Comparison of ENCODE assay signal across 1 cellular context in the genomic region with DNA sequence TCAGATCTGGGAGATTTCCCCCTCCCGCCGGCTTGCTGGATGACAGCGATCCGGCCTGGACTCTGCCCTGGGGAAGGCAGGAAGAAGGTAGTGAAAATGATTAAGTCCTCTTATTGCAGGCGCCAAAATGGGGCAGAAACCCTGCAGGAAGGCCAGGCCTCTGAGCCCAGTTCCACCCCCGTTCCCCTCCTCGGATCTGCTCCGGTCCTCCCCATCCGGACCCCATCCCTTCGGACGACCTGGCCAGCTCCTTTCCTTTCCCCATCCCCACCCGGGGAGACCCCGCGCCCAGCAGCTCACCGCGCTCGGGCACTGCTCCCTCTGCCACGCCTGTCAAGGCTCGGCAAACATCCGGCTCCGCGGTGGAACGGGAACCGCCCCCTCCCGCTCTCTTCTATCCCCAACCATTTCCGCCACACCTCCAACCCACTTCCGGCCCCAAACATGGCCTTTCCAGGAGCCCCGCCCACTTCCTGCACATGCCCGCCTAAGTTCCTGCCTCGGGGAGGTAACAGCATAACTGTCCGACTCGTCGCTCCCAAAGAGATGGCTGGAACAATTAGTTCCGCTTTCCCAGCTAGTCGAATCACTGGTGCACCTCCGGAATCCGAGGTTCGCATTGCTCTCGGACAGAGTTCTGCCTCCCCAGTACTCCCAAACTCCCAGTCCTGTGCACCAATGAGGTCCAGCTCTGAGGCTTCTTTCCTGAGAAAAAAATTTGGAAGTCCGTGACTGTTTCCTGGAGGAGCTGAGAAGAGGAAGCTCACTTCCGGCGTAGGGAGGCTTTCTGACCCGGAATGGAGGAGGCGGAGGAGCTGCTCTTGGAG.
TF ChIP-seq lines count a peak whose summit lies in the region.

A gene (minus strand): TSS at position 369 of the 827 bp plus-strand sequence. CDS start 4,512 bp downstream, outside the sequence.
A gene (plus strand): TSS at position 781 of the 827 bp plus-strand sequence. CDS start 17 bp downstream, at position 798.

TF ChIP-seq in GM12878, 131 proteins besides CTCF, POLR2A, EP300 and RAD21 (continued from another document and continues in another):
- TF ChIP-seq, protein P1, sequence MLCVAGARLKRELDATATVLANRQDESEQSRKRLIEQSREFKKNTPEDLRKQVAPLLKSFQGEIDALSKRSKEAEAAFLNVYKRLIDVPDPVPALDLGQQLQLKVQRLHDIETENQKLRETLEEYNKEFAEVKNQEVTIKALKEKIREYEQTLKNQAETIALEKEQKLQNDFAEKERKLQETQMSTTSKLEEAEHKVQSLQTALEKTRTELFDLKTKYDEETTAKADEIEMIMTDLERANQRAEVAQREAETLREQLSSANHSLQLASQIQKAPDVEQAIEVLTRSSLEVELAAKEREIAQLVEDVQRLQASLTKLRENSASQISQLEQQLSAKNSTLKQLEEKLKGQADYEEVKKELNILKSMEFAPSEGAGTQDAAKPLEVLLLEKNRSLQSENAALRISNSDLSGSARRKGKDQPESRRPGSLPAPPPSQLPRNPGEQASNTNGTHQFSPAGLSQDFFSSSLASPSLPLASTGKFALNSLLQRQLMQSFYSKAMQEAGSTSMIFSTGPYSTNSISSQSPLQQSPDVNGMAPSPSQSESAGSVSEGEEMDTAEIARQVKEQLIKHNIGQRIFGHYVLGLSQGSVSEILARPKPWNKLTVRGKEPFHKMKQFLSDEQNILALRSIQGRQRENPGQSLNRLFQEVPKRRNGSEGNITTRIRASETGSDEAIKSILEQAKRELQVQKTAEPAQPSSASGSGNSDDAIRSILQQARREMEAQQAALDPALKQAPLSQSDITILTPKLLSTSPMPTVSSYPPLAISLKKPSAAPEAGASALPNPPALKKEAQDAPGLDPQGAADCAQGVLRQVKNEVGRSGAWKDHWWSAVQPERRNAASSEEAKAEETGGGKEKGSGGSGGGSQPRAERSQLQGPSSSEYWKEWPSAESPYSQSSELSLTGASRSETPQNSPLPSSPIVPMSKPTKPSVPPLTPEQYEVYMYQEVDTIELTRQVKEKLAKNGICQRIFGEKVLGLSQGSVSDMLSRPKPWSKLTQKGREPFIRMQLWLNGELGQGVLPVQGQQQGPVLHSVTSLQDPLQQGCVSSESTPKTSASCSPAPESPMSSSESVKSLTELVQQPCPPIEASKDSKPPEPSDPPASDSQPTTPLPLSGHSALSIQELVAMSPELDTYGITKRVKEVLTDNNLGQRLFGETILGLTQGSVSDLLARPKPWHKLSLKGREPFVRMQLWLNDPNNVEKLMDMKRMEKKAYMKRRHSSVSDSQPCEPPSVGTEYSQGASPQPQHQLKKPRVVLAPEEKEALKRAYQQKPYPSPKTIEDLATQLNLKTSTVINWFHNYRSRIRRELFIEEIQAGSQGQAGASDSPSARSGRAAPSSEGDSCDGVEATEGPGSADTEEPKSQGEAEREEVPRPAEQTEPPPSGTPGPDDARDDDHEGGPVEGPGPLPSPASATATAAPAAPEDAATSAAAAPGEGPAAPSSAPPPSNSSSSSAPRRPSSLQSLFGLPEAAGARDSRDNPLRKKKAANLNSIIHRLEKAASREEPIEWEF (IDR thresholded peaks at IDR 0.05; ENCODE audit: insufficient replicate concordance, low read depth, low read length) = no peak
- TF ChIP-seq WRNIP1 (IDR thresholded peaks at IDR 0.05; ENCODE audit: borderline replicate concordance, low read depth, low read length) (peak; percentile 99; the same call in 1 of the 2 replicates), ZNF217 (IDR thresholded peaks at IDR 0.05) (peak; percentile 38; the same call in 1 of the 2 replicates), SMAD5 (IDR thresholded peaks at IDR 0.05; ENCODE audit: low read depth) (peak; percentile 51; the same call in 1 of the 2 replicates), FOS (IDR thresholded peaks at IDR 0.05; ENCODE audit: borderline replicate concordance, extremely low read depth, insufficient read length) (no peak), CREM (IDR thresholded peaks at IDR 0.05; ENCODE audit: low read depth) (peak; percentile 77), YBX1 (IDR thresholded peaks at IDR 0.05) (no peak), STAT3 (IDR thresholded peaks at IDR 0.05; ENCODE audit: low read depth, low read length) (0 out of 2 replicates have a peak, but pooled peaks have one; percentile 67), SIX5 (IDR thresholded peaks at IDR 0.05; ENCODE audit: low read depth, low read length, severe bottlenecking) (peak; percentile 50), GATAD2B (conservative IDR thresholded peaks at IDR 0.05; ENCODE audit: low read depth) (peak; percentile 78), MTA3 (IDR thresholded peaks at IDR 0.05; ENCODE audit: borderline replicate concordance, low read length) (no peak; the same call in 1 of the 2 replicates), ZNF274 (IDR thresholded peaks at IDR 0.05; ENCODE audit: insufficient read depth, insufficient read length) (no peak), CHD1 (IDR thresholded peaks at IDR 0.05; ENCODE audit: low read depth, low read length) (no peak), TBL1XR1 (IDR thresholded peaks at IDR 0.05; ENCODE audit: low read depth, low read length) (peak; percentile 75; the same call in 1 of the 2 replicates), ETV6 (conservative IDR thresholded peaks at IDR 0.05 in 1 of 2, IDR thresholded peaks at IDR 0.05 in 1 of 2; ENCODE audit: borderline replicate concordance in 1 of 2, low read depth in 1 of 2) (peak in 1 of 2 experiments; percentile 71; a peak in 1 of 4 replicates), KLF5 (IDR thresholded peaks at IDR 0.05; ENCODE audit: partially characterized antibody) (peak; percentile 93), CHD2 (IDR thresholded peaks at IDR 0.05; ENCODE audit: borderline replicate concordance, low read depth, low read length) (0 out of 2 replicates have a peak, but pooled peaks have one; percentile 53), SUZ12 (IDR thresholded peaks at IDR 0.05; ENCODE audit: unreplicated experiment) (no peak), EGR1 (IDR thresholded peaks at IDR 0.05; ENCODE audit: borderline replicate concordance in 1 of 2, low read depth in 2 of 2, low read length in 2 of 2) (no peak; a peak in 2 of 3 replicates), GABPA (IDR thresholded peaks at IDR 0.05; ENCODE audit: low read depth) (peak; percentile 99), MXI1 (IDR thresholded peaks at IDR 0.05; ENCODE audit: low read depth, low read length) (peak; percentile 86), TCF12 (IDR thresholded peaks at IDR 0.05; ENCODE audit: low read depth, low read length) (no peak), NR2F1 (conservative IDR thresholded peaks at IDR 0.05) (peak; percentile 90), NRF1 (conservative IDR thresholded peaks at IDR 0.05; ENCODE audit: low read depth, low read length) (no peak), SUPT20H (IDR thresholded peaks at IDR 0.05; ENCODE audit: borderline replicate concordance, control insufficient read depth, low read depth, low read length) (no peak), SRF (IDR thresholded peaks at IDR 0.05; ENCODE audit: low read depth in 2 of 2, low read length in 2 of 2) (peak; percentile 99 to 100), CBX3 (IDR thresholded peaks at IDR 0.05; ENCODE audit: borderline replicate concordance, low read depth) (no peak), NBN (IDR thresholded peaks at IDR 0.05) (peak; percentile 99)
- TF ChIP-seq, protein P2, sequence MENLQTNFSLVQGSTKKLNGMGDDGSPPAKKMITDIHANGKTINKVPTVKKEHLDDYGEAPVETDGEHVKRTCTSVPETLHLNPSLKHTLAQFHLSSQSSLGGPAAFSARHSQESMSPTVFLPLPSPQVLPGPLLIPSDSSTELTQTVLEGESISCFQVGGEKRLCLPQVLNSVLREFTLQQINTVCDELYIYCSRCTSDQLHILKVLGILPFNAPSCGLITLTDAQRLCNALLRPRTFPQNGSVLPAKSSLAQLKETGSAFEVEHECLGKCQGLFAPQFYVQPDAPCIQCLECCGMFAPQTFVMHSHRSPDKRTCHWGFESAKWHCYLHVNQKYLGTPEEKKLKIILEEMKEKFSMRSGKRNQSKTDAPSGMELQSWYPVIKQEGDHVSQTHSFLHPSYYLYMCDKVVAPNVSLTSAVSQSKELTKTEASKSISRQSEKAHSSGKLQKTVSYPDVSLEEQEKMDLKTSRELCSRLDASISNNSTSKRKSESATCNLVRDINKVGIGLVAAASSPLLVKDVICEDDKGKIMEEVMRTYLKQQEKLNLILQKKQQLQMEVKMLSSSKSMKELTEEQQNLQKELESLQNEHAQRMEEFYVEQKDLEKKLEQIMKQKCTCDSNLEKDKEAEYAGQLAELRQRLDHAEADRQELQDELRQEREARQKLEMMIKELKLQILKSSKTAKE (IDR thresholded peaks at IDR 0.05; ENCODE audit: low read depth, poor library complexity, severe bottlenecking) = peak; percentile 97
- TF ChIP-seq, protein P3, sequence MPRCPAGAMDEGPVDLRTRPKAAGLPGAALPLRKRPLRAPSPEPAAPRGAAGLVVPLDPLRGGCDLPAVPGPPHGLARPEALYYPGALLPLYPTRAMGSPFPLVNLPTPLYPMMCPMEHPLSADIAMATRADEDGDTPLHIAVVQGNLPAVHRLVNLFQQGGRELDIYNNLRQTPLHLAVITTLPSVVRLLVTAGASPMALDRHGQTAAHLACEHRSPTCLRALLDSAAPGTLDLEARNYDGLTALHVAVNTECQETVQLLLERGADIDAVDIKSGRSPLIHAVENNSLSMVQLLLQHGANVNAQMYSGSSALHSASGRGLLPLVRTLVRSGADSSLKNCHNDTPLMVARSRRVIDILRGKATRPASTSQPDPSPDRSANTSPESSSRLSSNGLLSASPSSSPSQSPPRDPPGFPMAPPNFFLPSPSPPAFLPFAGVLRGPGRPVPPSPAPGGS (IDR thresholded peaks at IDR 0.05; ENCODE audit: borderline replicate concordance, insufficient read depth, low read depth, low read length, poor library complexity, severe bottlenecking) = no peak
- TF ChIP-seq, protein P4, sequence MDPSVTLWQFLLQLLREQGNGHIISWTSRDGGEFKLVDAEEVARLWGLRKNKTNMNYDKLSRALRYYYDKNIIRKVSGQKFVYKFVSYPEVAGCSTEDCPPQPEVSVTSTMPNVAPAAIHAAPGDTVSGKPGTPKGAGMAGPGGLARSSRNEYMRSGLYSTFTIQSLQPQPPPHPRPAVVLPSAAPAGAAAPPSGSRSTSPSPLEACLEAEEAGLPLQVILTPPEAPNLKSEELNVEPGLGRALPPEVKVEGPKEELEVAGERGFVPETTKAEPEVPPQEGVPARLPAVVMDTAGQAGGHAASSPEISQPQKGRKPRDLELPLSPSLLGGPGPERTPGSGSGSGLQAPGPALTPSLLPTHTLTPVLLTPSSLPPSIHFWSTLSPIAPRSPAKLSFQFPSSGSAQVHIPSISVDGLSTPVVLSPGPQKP (IDR thresholded peaks at IDR 0.05; ENCODE audit: low read depth, low read length) = peak; percentile 100
- TF ChIP-seq, protein P5, sequence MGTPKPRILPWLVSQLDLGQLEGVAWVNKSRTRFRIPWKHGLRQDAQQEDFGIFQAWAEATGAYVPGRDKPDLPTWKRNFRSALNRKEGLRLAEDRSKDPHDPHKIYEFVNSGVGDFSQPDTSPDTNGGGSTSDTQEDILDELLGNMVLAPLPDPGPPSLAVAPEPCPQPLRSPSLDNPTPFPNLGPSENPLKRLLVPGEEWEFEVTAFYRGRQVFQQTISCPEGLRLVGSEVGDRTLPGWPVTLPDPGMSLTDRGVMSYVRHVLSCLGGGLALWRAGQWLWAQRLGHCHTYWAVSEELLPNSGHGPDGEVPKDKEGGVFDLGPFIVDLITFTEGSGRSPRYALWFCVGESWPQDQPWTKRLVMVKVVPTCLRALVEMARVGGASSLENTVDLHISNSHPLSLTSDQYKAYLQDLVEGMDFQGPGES (IDR thresholded peaks at IDR 0.05) = peak; percentile 69
- TF ChIP-seq, protein P6, sequence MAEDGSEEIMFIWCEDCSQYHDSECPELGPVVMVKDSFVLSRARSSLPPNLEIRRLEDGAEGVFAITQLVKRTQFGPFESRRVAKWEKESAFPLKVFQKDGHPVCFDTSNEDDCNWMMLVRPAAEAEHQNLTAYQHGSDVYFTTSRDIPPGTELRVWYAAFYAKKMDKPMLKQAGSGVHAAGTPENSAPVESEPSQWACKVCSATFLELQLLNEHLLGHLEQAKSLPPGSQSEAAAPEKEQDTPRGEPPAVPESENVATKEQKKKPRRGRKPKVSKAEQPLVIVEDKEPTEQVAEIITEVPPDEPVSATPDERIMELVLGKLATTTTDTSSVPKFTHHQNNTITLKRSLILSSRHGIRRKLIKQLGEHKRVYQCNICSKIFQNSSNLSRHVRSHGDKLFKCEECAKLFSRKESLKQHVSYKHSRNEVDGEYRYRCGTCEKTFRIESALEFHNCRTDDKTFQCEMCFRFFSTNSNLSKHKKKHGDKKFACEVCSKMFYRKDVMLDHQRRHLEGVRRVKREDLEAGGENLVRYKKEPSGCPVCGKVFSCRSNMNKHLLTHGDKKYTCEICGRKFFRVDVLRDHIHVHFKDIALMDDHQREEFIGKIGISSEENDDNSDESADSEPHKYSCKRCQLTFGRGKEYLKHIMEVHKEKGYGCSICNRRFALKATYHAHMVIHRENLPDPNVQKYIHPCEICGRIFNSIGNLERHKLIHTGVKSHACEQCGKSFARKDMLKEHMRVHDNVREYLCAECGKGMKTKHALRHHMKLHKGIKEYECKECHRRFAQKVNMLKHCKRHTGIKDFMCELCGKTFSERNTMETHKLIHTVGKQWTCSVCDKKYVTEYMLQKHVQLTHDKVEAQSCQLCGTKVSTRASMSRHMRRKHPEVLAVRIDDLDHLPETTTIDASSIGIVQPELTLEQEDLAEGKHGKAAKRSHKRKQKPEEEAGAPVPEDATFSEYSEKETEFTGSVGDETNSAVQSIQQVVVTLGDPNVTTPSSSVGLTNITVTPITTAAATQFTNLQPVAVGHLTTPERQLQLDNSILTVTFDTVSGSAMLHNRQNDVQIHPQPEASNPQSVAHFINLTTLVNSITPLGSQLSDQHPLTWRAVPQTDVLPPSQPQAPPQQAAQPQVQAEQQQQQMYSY (CRISPR knock-in tag; IDR thresholded peaks at IDR 0.05) = no peak
- TF ChIP-seq, protein P7, sequence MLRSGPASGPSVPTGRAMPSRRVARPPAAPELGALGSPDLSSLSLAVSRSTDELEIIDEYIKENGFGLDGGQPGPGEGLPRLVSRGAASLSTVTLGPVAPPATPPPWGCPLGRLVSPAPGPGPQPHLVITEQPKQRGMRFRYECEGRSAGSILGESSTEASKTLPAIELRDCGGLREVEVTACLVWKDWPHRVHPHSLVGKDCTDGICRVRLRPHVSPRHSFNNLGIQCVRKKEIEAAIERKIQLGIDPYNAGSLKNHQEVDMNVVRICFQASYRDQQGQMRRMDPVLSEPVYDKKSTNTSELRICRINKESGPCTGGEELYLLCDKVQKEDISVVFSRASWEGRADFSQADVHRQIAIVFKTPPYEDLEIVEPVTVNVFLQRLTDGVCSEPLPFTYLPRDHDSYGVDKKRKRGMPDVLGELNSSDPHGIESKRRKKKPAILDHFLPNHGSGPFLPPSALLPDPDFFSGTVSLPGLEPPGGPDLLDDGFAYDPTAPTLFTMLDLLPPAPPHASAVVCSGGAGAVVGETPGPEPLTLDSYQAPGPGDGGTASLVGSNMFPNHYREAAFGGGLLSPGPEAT (IDR thresholded peaks at IDR 0.05; ENCODE audit: low read depth) = peak; percentile 100
- TF ChIP-seq, protein P8, sequence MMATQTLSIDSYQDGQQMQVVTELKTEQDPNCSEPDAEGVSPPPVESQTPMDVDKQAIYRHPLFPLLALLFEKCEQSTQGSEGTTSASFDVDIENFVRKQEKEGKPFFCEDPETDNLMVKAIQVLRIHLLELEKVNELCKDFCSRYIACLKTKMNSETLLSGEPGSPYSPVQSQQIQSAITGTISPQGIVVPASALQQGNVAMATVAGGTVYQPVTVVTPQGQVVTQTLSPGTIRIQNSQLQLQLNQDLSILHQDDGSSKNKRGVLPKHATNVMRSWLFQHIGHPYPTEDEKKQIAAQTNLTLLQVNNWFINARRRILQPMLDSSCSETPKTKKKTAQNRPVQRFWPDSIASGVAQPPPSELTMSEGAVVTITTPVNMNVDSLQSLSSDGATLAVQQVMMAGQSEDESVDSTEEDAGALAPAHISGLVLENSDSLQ (IDR thresholded peaks at IDR 0.05) = peak; percentile 93
- TF ChIP-seq, protein P9, sequence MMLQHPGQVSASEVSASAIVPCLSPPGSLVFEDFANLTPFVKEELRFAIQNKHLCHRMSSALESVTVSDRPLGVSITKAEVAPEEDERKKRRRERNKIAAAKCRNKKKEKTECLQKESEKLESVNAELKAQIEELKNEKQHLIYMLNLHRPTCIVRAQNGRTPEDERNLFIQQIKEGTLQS (IDR thresholded peaks at IDR 0.05; ENCODE audit: borderline replicate concordance, extremely low read depth, low read depth, low read length) = no peak
